In genomic region chr4:123397276-123398150, GRCh38 we compare ENCODE assay signal across 1 cellular context.
TF ChIP-seq lines count a peak whose summit lies in the region.

No MANE protein-coding gene starts in this region.

TF ChIP-seq in HepG2, 621 proteins besides CTCF, POLR2A, EP300 and RAD21 (continued from another document and continues in another):
- TF ChIP-seq ZBTB40 (IDR thresholded peaks at IDR 0.05) (no peak), ZBTB40 (CRISPR knock-in tag; IDR thresholded peaks at IDR 0.05) (peak; percentile 71), CBX2 (IDR thresholded peaks at IDR 0.05; ENCODE audit: low read depth, low read length) (no peak), CBX2 (CRISPR knock-in tag; IDR thresholded peaks at IDR 0.05; ENCODE audit: low read depth) (no peak), NFKB2 (CRISPR knock-in tag; IDR thresholded peaks at IDR 0.05; ENCODE audit: borderline replicate concordance) (peak; percentile 43; the same call in 1 of the 2 replicates), PHF8 (CRISPR knock-in tag; IDR thresholded peaks at IDR 0.05) (no peak; the same call in none of the 2 replicates), ZNF773 (CRISPR knock-in tag; IDR thresholded peaks at IDR 0.05; ENCODE audit: borderline replicate concordance) (peak; percentile 68; the same call in 1 of the 2 replicates), ZNF160 (CRISPR knock-in tag; IDR thresholded peaks at IDR 0.05) (peak; percentile 22; the same call in 1 of the 2 replicates), YEATS4 (CRISPR knock-in tag; IDR thresholded peaks at IDR 0.05; ENCODE audit: borderline replicate concordance) (peak; percentile 52; the same call in 1 of the 2 replicates), ZNF276 (CRISPR knock-in tag; IDR thresholded peaks at IDR 0.05; ENCODE audit: low read depth) (peak; percentile 77; the same call in 1 of the 2 replicates), TFAP4 (IDR thresholded peaks at IDR 0.05; ENCODE audit: borderline replicate concordance, low read depth) (peak; percentile 54; the same call in 1 of the 2 replicates), MLLT10 (CRISPR knock-in tag; IDR thresholded peaks at IDR 0.05) (peak; percentile 41; the same call in 1 of the 2 replicates), POGZ (CRISPR knock-in tag; IDR thresholded peaks at IDR 0.05) (peak; percentile 51; the same call in 1 of the 2 replicates), ZNF180 (CRISPR knock-in tag; IDR thresholded peaks at IDR 0.05; ENCODE audit: borderline replicate concordance, low read depth) (no peak), ZNF367 (CRISPR knock-in tag; IDR thresholded peaks at IDR 0.05; ENCODE audit: borderline replicate concordance) (no peak), ATF7 (IDR thresholded peaks at IDR 0.05) (no peak), ATF7 (CRISPR knock-in tag; IDR thresholded peaks at IDR 0.05) (peak; percentile 34; the same call in 1 of the 2 replicates), ZFY (CRISPR knock-in tag; IDR thresholded peaks at IDR 0.05) (peak; percentile 62), ZNF768 (CRISPR knock-in tag; IDR thresholded peaks at IDR 0.05) (0 out of 2 replicates have a peak, but pooled peaks have one; percentile 13), ETV5 (CRISPR knock-in tag; IDR thresholded peaks at IDR 0.05; ENCODE audit: borderline replicate concordance) (peak; percentile 57; the same call in 1 of the 2 replicates), PLRG1 (conservative IDR thresholded peaks at IDR 0.05) (no peak), NFAT5 (CRISPR knock-in tag; IDR thresholded peaks at IDR 0.05) (peak; percentile 76; the same call in 1 of the 2 replicates), CSRNP2 (CRISPR knock-in tag; conservative IDR thresholded peaks at IDR 0.05; ENCODE audit: low read depth) (no peak), SNAI1 (CRISPR knock-in tag; IDR thresholded peaks at IDR 0.05; ENCODE audit: borderline replicate concordance) (no peak; the same call in none of the 2 replicates), ZNF558 (CRISPR knock-in tag; IDR thresholded peaks at IDR 0.05; ENCODE audit: borderline replicate concordance) (peak; percentile 82), ARID4A (CRISPR knock-in tag; IDR thresholded peaks at IDR 0.05; ENCODE audit: borderline replicate concordance) (peak; percentile 57; the same call in 1 of the 2 replicates), ARNTL (CRISPR knock-in tag; IDR thresholded peaks at IDR 0.05) (peak; percentile 81), KDM2A (CRISPR knock-in tag; IDR thresholded peaks at IDR 0.05; ENCODE audit: borderline replicate concordance, low read depth) (peak; percentile 60), ZNF564 (CRISPR knock-in tag; IDR thresholded peaks at IDR 0.05) (peak; percentile 57; the same call in 1 of the 2 replicates), MIER3 (CRISPR knock-in tag; IDR thresholded peaks at IDR 0.05; ENCODE audit: borderline replicate concordance) (peak; percentile 10; the same call in 1 of the 2 replicates), ARNT2 (CRISPR knock-in tag; IDR thresholded peaks at IDR 0.05; ENCODE audit: low read depth) (peak; percentile 71), ZNF749 (CRISPR knock-in tag; IDR thresholded peaks at IDR 0.05; ENCODE audit: borderline replicate concordance) (peak; percentile 36; the same call in 1 of the 2 replicates), MXD1 (CRISPR knock-in tag; IDR thresholded peaks at IDR 0.05) (peak; percentile 83; the same call in 1 of the 2 replicates), ZNF589 (CRISPR knock-in tag; conservative IDR thresholded peaks at IDR 0.05) (no peak)
